In genomic region chr12:6754406-6754805, GRCh38 we compare ENCODE assay signal across 13 cellular contexts. TPM values are rescaled to one million over a fixed set of nuclear protein-coding genes. Genes with fewer than 3 reads are reported as not detected.
A peak's percentile ranks its signal among the peaks of the same experiment; 100 is the strongest.
DNase-seq lines count a peak whose midpoint lies in the region; ATAC-seq and TF ChIP-seq lines count a peak whose summit lies in the region.
"Had no signal": no experiment of that assay in that cellular context is flagged by ENCODE, and none has a peak within 500 bp of the region (broad histone marks: within the 10 kb centered on the region; RNA-seq: fewer than 3 reads in every experiment).

No MANE protein-coding gene starts in this region.

- no peak overlapping the region for H3K14ac ChIP-seq in H9 (ENCODE audit: insufficient read depth, low read length)

- no peak overlapping the region for H2BK20ac ChIP-seq in H9 (ENCODE audit: low read depth, low read length, poor library complexity, severe bottlenecking)

- H2BK15ac ChIP-seq in H9 (ENCODE audit: low read depth, low read length): no peak overlapping the region

- CTCF ChIA-PET in GM10248 (lab: Yijun Ruan, JAX): interaction anchor here (0.6 to 5.9 kb wide), 39 partner anchors 8 to 221 kb away, joined by 3 to 80 read pairs (median 6); partner anchors contain the start of genes CDCA3, COPS7A, GNB3 and GPR162

- no peak for TF ChIP-seq POLR2A in right lobe of liver (IDR thresholded peaks at IDR 0.05)

- DNase-seq in H9 (no peak), right lobe of liver (no peak), nucleus accumbens (lab: John Stamatoyannopoulos, UW) (no peak), GM10248 (ENCODE audit: extremely low spot score) (no peak), amygdala (lab: John Stamatoyannopoulos, UW) (no peak)
- DNase-seq: midbrain; NCI-H2029; NK-92 treated with Interleukin-12 subunit alpha and Interleukin-12 subunit beta, amount 100 ng/mL, for 24 hours; T-helper 9 cell had no signal

- no peak overlapping the region for H3K4ac ChIP-seq in H9 (ENCODE audit: low read depth, low read length)

- peaks cover 6% of the 10 kb centered on the region; the same call in 1 of the 2 replicates for H3K4me1 ChIP-seq in H9 (ENCODE audit: insufficient read depth, low read length)
- peaks cover 0 to 21% (median 5%) of the 10 kb centered on the region in 4 donors for H3K4me1 ChIP-seq in right lobe of liver
- peaks cover 10 to 31% (median 20%) of the 10 kb centered on the region in 5 donors for H3K4me1 ChIP-seq in subcutaneous abdominal adipose tissue (ENCODE audit: control insufficient read depth in 5 of 5, insufficient read depth in 5 of 5, low read length in 5 of 5)

- no peak overlapping the region for H4K91ac ChIP-seq in H9 (ENCODE audit: insufficient read length, low read depth, low read length)

- H3K27ac ChIP-seq in H9 (ENCODE audit: insufficient read length, low read depth, low read length): no peak overlapping the region
- H3K27ac ChIP-seq in VCaP: peak overlapping the region; percentile 98
- peak overlapping the region; percentile 87 to 99 (median 93) for H3K27ac ChIP-seq in right lobe of liver
- peak overlapping the region; percentile 99 for H3K27ac ChIP-seq in subcutaneous abdominal adipose tissue (ENCODE audit: low read depth, low read length)

- no peaks in the 10 kb centered on the region for H4K20me1 ChIP-seq in H9 (ENCODE audit: control insufficient read depth, insufficient read depth, insufficient read length)

- H3K36me3 ChIP-seq in right lobe of liver (peaks cover 0 to 25% (median 13%) of the 10 kb centered on the region in 4 donors), subcutaneous abdominal adipose tissue (ENCODE audit: control insufficient read depth in 5 of 5, insufficient read depth in 5 of 5, low read length in 5 of 5) (peaks cover 5 to 26% (median 21%) of the 10 kb centered on the region in 5 donors)

- no peak overlapping the region for H2BK120ac ChIP-seq in H9 (ENCODE audit: low read depth, low read length, poor library complexity, severe bottlenecking)

- H3K27me3 ChIP-seq in H9 (ENCODE audit: insufficient read depth, low read length): no peaks in the 10 kb centered on the region
- no peaks in the 10 kb centered on the region for H3K27me3 ChIP-seq in right lobe of liver
- no peaks in the 10 kb centered on the region for H3K27me3 ChIP-seq in subcutaneous abdominal adipose tissue (ENCODE audit: control insufficient read depth in 5 of 5, insufficient read depth in 4 of 5, low read length in 5 of 5)
- H3K27me3 ChIP-seq: adrenal gland had no signal

- H3K18ac ChIP-seq in H9 (ENCODE audit: insufficient read length, low read depth, low read length): no peak overlapping the region

- TF ChIP-seq CTCF in H9 (conservative IDR thresholded peaks at IDR 0.05) (no peak), VCaP (conservative IDR thresholded peaks at IDR 0.05) (no peak), right lobe of liver (IDR thresholded peaks at IDR 0.05) (no peak), GM10248 (IDR thresholded peaks at IDR 0.05; ENCODE audit: control extremely low read depth, extremely low read depth, low read depth, missing control alignments) (no peak)

- peak overlapping the region in 2 of 3 experiments; percentile 52 to 90; a peak in 3 of 7 replicates for H3K27ac Mint-ChIP-seq in H9

- WGBS in H9 (ENCODE audit: extremely low coverage, insufficient read length, low lambda C conversion rate): no CpG with 5 or more reads among the region's 2 CpGs
- WGBS in right lobe of liver (ENCODE audit: insufficient coverage, low coverage, low lambda C conversion rate, missing lambda C conversion rate): 100% methylated on average over 2 of the region's 2 CpGs

- POLR2A ChIA-PET in GM10248 (lab: Yijun Ruan, JAX): interaction anchor here (0.9 to 1.6 kb wide), 3 partner anchors 9 to 113 kb away, joined by 4 to 9 read pairs (median 5); partner anchors contain the start of genes COPS7A and TPI1

- no peaks in the 10 kb centered on the region; the same call in 1 of the 2 replicates for H3K27me3 Mint-ChIP-seq in H9 (ENCODE audit: low read depth)

- intact Hi-C loops in right lobe of liver (cut with DNase I): no loop called here

- H4K5ac ChIP-seq in H9 (ENCODE audit: insufficient read length, low read depth, low read length): no peak overlapping the region

- H4K8ac ChIP-seq in H9 (replicated peaks; ENCODE audit: insufficient read length, low read depth, low read length): no peak overlapping the region

- no peak overlapping the region for H3T11ph ChIP-seq in H9 (ENCODE audit: low read length)

- no peak overlapping the region for H3K4me3 ChIP-seq in right lobe of liver
- H3K4me3 ChIP-seq in subcutaneous abdominal adipose tissue (ENCODE audit: low read depth in 1 of 5, low read length in 5 of 5): no peak overlapping the region
- H3K4me3 ChIP-seq: adrenal gland had no signal

- no peak overlapping the region for H2BK5ac ChIP-seq in H9 (ENCODE audit: insufficient read length, low read length)

- peaks cover 20 to 30% (median 29%) of the 10 kb centered on the region in 3 experiments; a peak in 6 of 7 replicates for H3K36me3 Mint-ChIP-seq in H9 (ENCODE audit: insufficient read depth in 1 of 3, low read depth in 3 of 3)

- no peaks in the 10 kb centered on the region for H3K9me3 Mint-ChIP-seq in H9

- peaks cover 3% of the 10 kb centered on the region for H3K23me2 ChIP-seq in H9 (ENCODE audit: insufficient read length, low read depth, low read length, poor library complexity, severe bottlenecking)

- no peaks in the 10 kb centered on the region for H3K9me3 ChIP-seq in H9 (ENCODE audit: control insufficient read depth, low read depth, low read length)
- no peaks in the 10 kb centered on the region for H3K9me3 ChIP-seq in right lobe of liver
- H3K9me3 ChIP-seq in subcutaneous abdominal adipose tissue (ENCODE audit: control insufficient read depth in 5 of 5, low read length in 5 of 5): no peaks in the 10 kb centered on the region
- H3K9me3 ChIP-seq: adrenal gland had no signal

- H3K9ac ChIP-seq in H9 (ENCODE audit: extremely low read depth, insufficient read length, low read length): no peak overlapping the region
- peak overlapping the region in 1 of 5 donors; percentile 7 for H3K9ac ChIP-seq in subcutaneous abdominal adipose tissue (ENCODE audit: low read length in 5 of 5)

- H2AK5ac ChIP-seq in H9 (ENCODE audit: insufficient read length, low read length): no peak overlapping the region

- ATAC-seq in right lobe of liver (no peak), HG03460 (IDR thresholded peaks at IDR 0.05; ENCODE audit: unreplicated experiment) (no peak)

- H3K23ac ChIP-seq in H9 (ENCODE audit: insufficient read length, low read depth, low read length): no peak overlapping the region

- no peak overlapping the region for H3K4me2 ChIP-seq in H9 (ENCODE audit: insufficient read depth, insufficient read length, low read length)

- peaks cover 8% of the 10 kb centered on the region for H3K79me1 ChIP-seq in H9 (ENCODE audit: insufficient read depth, low read depth, low read length, poor library complexity, severe bottlenecking)

- H3K4me1 Mint-ChIP-seq in H9: peaks cover 30 to 39% of the 10 kb centered on the region in 2 experiments

- H2AFZ ChIP-seq in H9 (ENCODE audit: low read length): no peak overlapping the region

- no peak overlapping the region for H2BK12ac ChIP-seq in H9 (ENCODE audit: insufficient read length, low read depth, low read length)

- H3K4me3 Mint-ChIP-seq in H9: peak overlapping the region in 1 of 2 experiments; percentile 98; a peak in 2 of 5 replicates

- H3K56ac ChIP-seq in H9 (ENCODE audit: insufficient read length, low read depth, low read length): no peak overlapping the region

- peaks cover 4% of the 10 kb centered on the region for H3K79me2 ChIP-seq in H9 (ENCODE audit: insufficient read depth, low read length)

RNA-seq across cellular contexts. Expression of gene MLF2, which starts 1.5 kb away (rescaled TPM):
- total RNA-seq in H9 (2021) (244 and 258 TPM in 2 replicates), right lobe of liver (100 to 1,000 TPM; 104 to 185 (median 134) TPM)

RNA-seq across cellular contexts. Expression of gene PTMS, which starts 11.8 kb away (rescaled TPM):
- total RNA-seq in H9 (2021) (422 and 438 TPM in 2 replicates), right lobe of liver (100 to 1,000 TPM; 113 to 484 (median 404) TPM)

RNA-seq across cellular contexts. Expression of gene LAG3, which starts 17.9 kb away (rescaled TPM):
- total RNA-seq in H9 (2021) (1.7 and 2.2 TPM in 2 replicates), right lobe of liver (1 to 10 TPM in 4 of 6 experiments, under 1 TPM in 2; 0.18 to 2.3 (median 1.4) TPM)

RNA-seq across cellular contexts. Expression of gene COPS7A, which starts 30.6 kb away (rescaled TPM):
- total RNA-seq in H9 (2021) (34.2 and 35.9 TPM in 2 replicates), right lobe of liver (10 to 100 TPM; 26.7 to 49.5 (median 30.6) TPM)

RNA-seq across cellular contexts. Expression of gene CD4, which starts 34.9 kb away (rescaled TPM):
- total RNA-seq in H9 (2021) (0.88 and 1.1 TPM in 2 replicates), right lobe of liver (10 to 100 TPM; 10.0 to 41.6 (median 28.1) TPM)
